Comparison of ENCODE assay signal across 1 cellular context in the genomic region with DNA sequence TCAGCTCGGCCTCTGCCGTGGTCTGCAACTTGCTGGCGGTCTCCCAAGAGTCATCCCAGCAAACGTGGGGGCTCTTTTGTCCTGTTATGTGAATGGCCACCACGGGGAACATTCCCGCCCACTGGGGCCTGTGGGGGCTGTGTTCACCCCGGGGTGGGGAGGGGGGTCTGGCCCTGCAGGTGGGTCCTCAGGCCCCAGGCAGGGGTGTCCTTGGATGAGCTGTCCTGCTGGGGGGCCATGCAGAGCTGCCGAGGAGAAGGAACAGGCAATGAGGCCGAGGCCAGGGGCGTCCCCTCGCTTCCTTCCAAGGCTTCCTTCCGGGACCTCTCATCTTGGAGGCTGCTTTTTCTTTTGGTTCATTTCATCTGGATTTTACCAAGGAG.
TF ChIP-seq lines count a peak whose summit lies in the region.

No MANE protein-coding gene starts in this region.

TF ChIP-seq in HCT116, 20 proteins besides CTCF, POLR2A, EP300 and RAD21:
- TF ChIP-seq CBX3 (IDR thresholded peaks at IDR 0.05; ENCODE audit: low read depth): no peak
